Comparison of ENCODE assay signal across 19 cellular contexts in genomic region chr3:195888981-195889842, GRCh38. TPM values are rescaled to one million over a fixed set of nuclear protein-coding genes. Genes with fewer than 3 reads are reported as not detected.
A peak's percentile ranks its signal among the peaks of the same experiment; 100 is the strongest.
DNase-seq lines count a peak whose midpoint lies in the region; ATAC-seq and TF ChIP-seq lines count a peak whose summit lies in the region.
"Had no signal": no experiment of that assay in that cellular context is flagged by ENCODE, and none has a peak within 500 bp of the region (broad histone marks: within the 10 kb centered on the region; RNA-seq: fewer than 3 reads in every experiment).

No MANE protein-coding gene starts in this region.

- no peak for TF ChIP-seq POLR2A in testis (IDR thresholded peaks at IDR 0.05)

- no peaks in the 10 kb centered on the region for H3K9me3 Mint-ChIP-seq in T-helper 1 cell treated with Interleukin-12 subunit alpha and Interleukin-12 subunit beta and Interleukin-4 antibody, amounts not matched to agents 30 μg/mL and 1 μg/mL, for 36 hours
- no peaks in the 10 kb centered on the region for H3K9me3 Mint-ChIP-seq in T-cell
- H3K9me3 Mint-ChIP-seq: activated B cell treated with CpG ODN at 0.5 μM for 24 hours had no signal

- no peak overlapping the region for H3K4me3 Mint-ChIP-seq in T-helper 1 cell treated with Interleukin-12 subunit alpha and Interleukin-12 subunit beta and Interleukin-4 antibody, amounts not matched to agents 30 μg/mL and 1 μg/mL, for 36 hours
- H3K4me3 Mint-ChIP-seq in T-cell: no peak overlapping the region
- H3K4me3 Mint-ChIP-seq: activated B cell treated with CpG ODN at 0.5 μM for 24 hours had no signal

- WGBS in psoas muscle, 3 donors: 49 to 71% (median 53%) methylated on average over 25 of the region's 25 CpGs
- WGBS in testis, 2 donors: 80 to 91% methylated on average over 24 to 25 of the region's 25 CpGs

- CTCF ChIA-PET in T-cell (lab: Charles Lee): interaction anchor here (0.5 to 1.1 kb wide), 4 partner anchors 27 to 447 kb away, joined by 4 to 6 read pairs (median 4); no protein-coding TSS in a partner anchor

- H3K27ac ChIP-seq in layer of hippocampus (ENCODE audit: low read depth, low read length): peak overlapping the region; percentile 27
- peak overlapping the region; percentile 91 for H3K27ac ChIP-seq in psoas muscle
- H3K27ac ChIP-seq in testis: no peak overlapping the region
- H3K27ac ChIP-seq: 22Rv1, left lung, sigmoid colon had no signal

- H3K4me3 ChIP-seq in psoas muscle (peak overlapping the region; percentile 31), testis (no peak overlapping the region)
- H3K4me3 ChIP-seq: heart left ventricle, left lung, sigmoid colon, stomach had no signal

- H3K4me1 Mint-ChIP-seq in T-helper 1 cell treated with Interleukin-12 subunit alpha and Interleukin-12 subunit beta and Interleukin-4 antibody, amounts not matched to agents 30 μg/mL and 1 μg/mL, for 36 hours (ENCODE audit: low read depth): peaks cover 4% of the 10 kb centered on the region
- peaks cover 15 to 27% (median 23%) of the 10 kb centered on the region in 3 donors for H3K4me1 Mint-ChIP-seq in T-cell

- H3K27me3 ChIP-seq in layer of hippocampus (ENCODE audit: control insufficient read depth, insufficient read depth, low read length): no peaks in the 10 kb centered on the region
- no peaks in the 10 kb centered on the region for H3K27me3 ChIP-seq in psoas muscle (ENCODE audit: insufficient read depth in 3 of 3, low read length in 2 of 3)
- H3K27me3 ChIP-seq in testis: no peaks in the 10 kb centered on the region
- H3K27me3 ChIP-seq: heart left ventricle, left lung, sigmoid colon, stomach had no signal

- intact Hi-C loops in psoas muscle (cut with DNase I) (no loop called here), testis (cut with DNase I; ENCODE audit: low total_unique reads) (no loop called here)

- TF ChIP-seq CTCF in psoas muscle (IDR thresholded peaks at IDR 0.05) (no peak), testis (IDR thresholded peaks at IDR 0.05) (no peak)

- no peaks in the 10 kb centered on the region for H3K27me3 Mint-ChIP-seq in T-helper 1 cell treated with Interleukin-12 subunit alpha and Interleukin-12 subunit beta and Interleukin-4 antibody, amounts not matched to agents 30 μg/mL and 1 μg/mL, for 36 hours (ENCODE audit: low read depth)
- H3K27me3 Mint-ChIP-seq in T-cell: no peaks in the 10 kb centered on the region
- H3K27me3 Mint-ChIP-seq: activated B cell treated with CpG ODN at 0.5 μM for 24 hours had no signal

- peaks cover 92% of the 10 kb centered on the region for H3K4me1 ChIP-seq in psoas muscle
- peaks cover 34% of the 10 kb centered on the region for H3K4me1 ChIP-seq in testis

- DNase-seq in T-helper 1 cell (no peak), T-cell (no peak), psoas muscle (peak in 1 of 2 donors; percentile 30), testis (no peak), NCI-H1105 (lab: John Stamatoyannopoulos, UW) (no peak)
- DNase-seq in stimulated activated CD4-positive, alpha-beta T cell treated with anti-CD3 and anti-CD28 coated beads, Interleukin-12 subunit alpha, Interleukin-12 subunit beta, amount 100 ng/mL, for 4 hours: no peak
- DNase-seq: activated B cell treated with CpG ODN at 0.5 μM for 24 hours; activated CD4-positive, alpha-beta T cell treated with anti-CD3 and anti-CD28 coated beads, Interleukin-2, amount 50 U/mL, for 48 hours; DMS79; Kasumi-1; NCI-H2029 treated with DMSO at 0.1 percent for 48 hours; sigmoid colon; stomach had no signal

- H3K27ac Mint-ChIP-seq in T-helper 1 cell treated with Interleukin-12 subunit alpha and Interleukin-12 subunit beta and Interleukin-4 antibody, amounts not matched to agents 30 μg/mL and 1 μg/mL, for 36 hours: peak overlapping the region; percentile 9
- H3K27ac Mint-ChIP-seq in T-cell: peak overlapping the region; percentile 28 to 31
- H3K27ac Mint-ChIP-seq: activated B cell treated with CpG ODN at 0.5 μM for 24 hours had no signal

- H3K9me3 ChIP-seq in psoas muscle (no peaks in the 10 kb centered on the region), testis (no peaks in the 10 kb centered on the region)
- H3K9me3 ChIP-seq: heart left ventricle, left lung, sigmoid colon, stomach had no signal

- ATAC-seq in T-cell (replicated peaks in 1 of 4) (no peak), psoas muscle (no peak)
- ATAC-seq: heart left ventricle, left lung, Panc1 had no signal

- peaks cover 0 to 11% of the 10 kb centered on the region in 2 donors for H3K36me3 ChIP-seq in psoas muscle (ENCODE audit: insufficient read depth in 1 of 2, low read depth in 1 of 2)
- H3K36me3 ChIP-seq in testis (ENCODE audit: low read depth, missing control alignments): no peaks in the 10 kb centered on the region

- H3K36me3 Mint-ChIP-seq in T-helper 1 cell treated with Interleukin-12 subunit alpha and Interleukin-12 subunit beta and Interleukin-4 antibody, amounts not matched to agents 30 μg/mL and 1 μg/mL, for 36 hours (ENCODE audit: low read depth): no peaks in the 10 kb centered on the region
- peaks cover 7% of the 10 kb centered on the region for H3K36me3 Mint-ChIP-seq in T-cell

- POLR2A ChIA-PET in T-cell (lab: Charles Lee): no interaction called here

RNA-seq across cellular contexts. Expression of gene TNK2, which starts 19.1 kb away (rescaled TPM):
- total RNA-seq in T-cell: 100 to 1,000 TPM; 159 to 198 (median 181) TPM
- 100 to 1,000 TPM in 1 of 4 donors, 10 to 100 TPM in 3; 41.7 to 322 (median 77.6) TPM for total RNA-seq in psoas muscle
- 10 to 100 TPM; 37.1 to 67.1 (median 52.2) TPM for polyA plus RNA-seq in psoas muscle
- 10 to 100 TPM; 71.4 to 71.6 TPM for total RNA-seq in testis
- 43.9 TPM for polyA plus RNA-seq in testis (ENCODE audit: insufficient read depth, low read depth, low replicate concordance)

Comparison
In these comparisons a context has a peak if more than half of its experiments do, and no peak if none do; other contexts are left out.
1. H3K27ac ChIP-seq: peak in layer of hippocampus (single experiment) and psoas muscle (single experiment); none in testis (0 of 2).